ENCODE assay signal across 8 cellular contexts in the genomic region with DNA sequence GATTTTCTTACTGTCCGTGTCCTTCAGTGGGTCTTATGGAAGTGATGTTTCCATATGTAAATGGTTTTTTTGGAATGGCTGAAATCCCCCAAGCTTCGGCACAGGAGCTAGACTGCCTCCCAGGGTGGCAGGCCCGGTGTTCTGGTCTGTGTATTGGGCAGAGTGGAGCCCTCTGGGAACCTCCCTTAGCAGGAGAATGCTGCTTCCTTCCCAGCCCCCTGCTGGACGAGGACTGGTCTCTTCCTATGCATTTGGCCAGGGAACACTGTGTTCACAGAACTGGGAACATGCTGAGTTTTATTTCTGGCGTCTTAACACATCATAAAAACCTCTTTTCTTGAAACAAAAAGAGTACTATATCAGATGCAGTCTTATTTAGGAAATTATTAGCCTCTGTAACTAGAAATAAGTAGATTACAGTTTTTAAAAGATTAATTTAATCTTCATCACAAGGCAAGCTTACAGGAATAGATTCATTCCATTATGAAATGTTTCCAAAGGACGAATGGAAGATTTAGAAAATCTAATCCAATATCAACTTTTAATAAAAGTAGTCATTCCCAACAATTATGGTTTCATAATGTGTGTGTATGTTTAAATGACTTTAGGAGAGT. TPM values are rescaled to one million over a fixed set of nuclear protein-coding genes. Genes with fewer than 3 reads are reported as not detected.
A peak's percentile ranks its signal among the peaks of the same experiment; 100 is the strongest.
DNase-seq lines count a peak whose midpoint lies in the region; ATAC-seq, FAIRE-seq and TF ChIP-seq lines count a peak whose summit lies in the region.

No MANE protein-coding gene starts in this region.

- H3K36me3 ChIP-seq in mammary epithelial cell (ENCODE audit: insufficient read depth, low read length) (no peaks in the 10 kb centered on the region), lower lobe of right lung (peaks cover 10% of the 10 kb centered on the region)

- intact Hi-C loops in mammary epithelial cell (cut with micrococcal nuclease), result loop anchor here (1.0 to 5.0 kb wide), 3 partner anchors 102 to 251 kb away; no protein-coding TSS in a partner anchor
- intact Hi-C loops in lower lobe of right lung (cut with DNase I), result no loop called here

- H3K4me1 ChIP-seq in mammary epithelial cell (ENCODE audit: insufficient read depth, low read length) (peaks cover 32% of the 10 kb centered on the region), lower lobe of right lung (peaks cover 43% of the 10 kb centered on the region)

- peak overlapping the region; percentile 65 for H3K4me2 ChIP-seq in mammary epithelial cell (ENCODE audit: insufficient read depth, low read depth, low read length)

- dilution Hi-C loops in mammary epithelial cell (cut with HindIII; ENCODE audit: low sequenced_read_pairs), result loop anchor here (5.0 kb wide), 2 partner anchors 56 to 266 kb away; no protein-coding TSS in a partner anchor

- WGBS in mammary epithelial cell (ENCODE audit: low coverage, missing lambda C conversion rate), result 89% methylated on average over 6 of the region's 6 CpGs

- H3K9me3 ChIP-seq in mammary epithelial cell (replicated peaks; ENCODE audit: insufficient read depth, low read length), result no peaks in the 10 kb centered on the region
- H3K9me3 ChIP-seq in lower lobe of right lung, result no peaks in the 10 kb centered on the region

- no peaks in the 10 kb centered on the region for H4K20me1 ChIP-seq in mammary epithelial cell (ENCODE audit: insufficient read depth, low read length)

- no peaks in the 10 kb centered on the region for H3K79me2 ChIP-seq in mammary epithelial cell (ENCODE audit: insufficient read depth, low read length)

- H3K9ac ChIP-seq in mammary epithelial cell (ENCODE audit: insufficient read depth, low read length), result no peak overlapping the region

- no TSS peak for BruUV-seq in mammary epithelial cell (replicated peaks; lab: Mats Ljungman, UMichigan)

- no peak overlapping the region for H3K4me3 ChIP-seq in mammary epithelial cell (replicated peaks in 1 of 3; ENCODE audit: insufficient read depth in 1 of 3, low read depth in 2 of 3, low read length in 3 of 3)
- no peak overlapping the region for H3K4me3 ChIP-seq in lower lobe of right lung

- DNase-seq in DMS114 treated with DMSO at 0.1 percent for 48 hours (lab: John Stamatoyannopoulos, UW; ENCODE audit: unreplicated experiment) (peak; percentile 3), M059J (ENCODE audit: low read depth) (peak; percentile 47), mammary epithelial cell (peak; percentile 33), lower lobe of right lung (peak; percentile 62), GM19239 (ENCODE audit: insufficient read length, low spot score) (no peak), SKM-1 (lab: John Stamatoyannopoulos, UW; ENCODE audit: unreplicated experiment) (no peak)
- no peak for DNase-seq in activated CD4-positive, alpha-beta T cell treated with anti-CD3 and anti-CD28 coated beads for 4 hours

- in situ Hi-C loops in mammary epithelial cell (cut with MboI; ENCODE audit: low sequenced_read_pairs in 2 of 2), result loop anchor here in 1 of 2 donors (5.0 kb wide), 1 partner anchor 266 kb away; no protein-coding TSS in a partner anchor

- no peak for FAIRE-seq in GM19239 (lab: Jason Lieb, UNC)

- ATAC-seq in lower lobe of right lung (peak; percentile 47 to 61), GM18870 (IDR thresholded peaks at IDR 0.05; ENCODE audit: unreplicated experiment) (no peak)

- H2AFZ ChIP-seq in mammary epithelial cell (ENCODE audit: low read depth, low read length), result no peak overlapping the region

- H3K27me3 ChIP-seq in mammary epithelial cell (ENCODE audit: insufficient read depth, low read length), result no peaks in the 10 kb centered on the region
- no peaks in the 10 kb centered on the region for H3K27me3 ChIP-seq in lower lobe of right lung (ENCODE audit: low read depth)

- TF ChIP-seq CTCF in mammary epithelial cell (conservative IDR thresholded peaks at IDR 0.05 in 1 of 2, IDR thresholded peaks at IDR 0.05 in 1 of 2; ENCODE audit: extremely low read depth in 1 of 2, insufficient read depth in 1 of 2, low read depth in 1 of 2, low read length in 2 of 2) (peak; percentile 57 to 61), lower lobe of right lung (IDR thresholded peaks at IDR 0.05) (peak; percentile 58)

- CTCF ChIA-PET in mammary epithelial cell (lab: Charles Lee; ENCODE audit: low non-redundant PET), result no interaction called here

- H3K27ac ChIP-seq in mammary epithelial cell (ENCODE audit: insufficient read depth, low read depth, low read length), result peak overlapping the region; percentile 52
- peak overlapping the region; percentile 73 for H3K27ac ChIP-seq in lower lobe of right lung

RNA-seq across cellular contexts. Expression of gene SYTL3, which starts 56.6 kb away (rescaled TPM):
- 3.3 and 7.7 TPM in 2 replicates for total RNA-seq in M059J (2014; rRNA removed; shearing (Covaris generic))
- total RNA-seq in mammary epithelial cell (1 to 10 TPM; 1.5 to 1.7 TPM), lower lobe of right lung (13.9 TPM)
- polyA plus RNA-seq in mammary epithelial cell, result 0.87 TPM
- polyA minus RNA-seq in mammary epithelial cell, result 0.21 TPM

Comparison
In these comparisons a context has a peak if more than half of its experiments do, and no peak if none do; other contexts are left out.
1. DNase-seq: peak in DMS114 treated with DMSO at 0.1 percent for 48 hours (single experiment), M059J (single experiment), mammary epithelial cell (single experiment) and lower lobe of right lung (single experiment); none in activated CD4-positive, alpha-beta T cell treated with anti-CD3 and anti-CD28 coated beads for 4 hours (0 of 2), GM19239 (single experiment) and SKM-1 (single experiment).